9 cellular contexts compared by ENCODE assay signal in genomic region chr3:11273945-11274344, GRCh38. TPM values are rescaled to one million over a fixed set of nuclear protein-coding genes. Genes with fewer than 3 reads are reported as not detected.
DNase-seq lines count a peak whose midpoint lies in the region; ATAC-seq lines count a peak whose summit lies in the region.
"Had no signal": no experiment of that assay in that cellular context is flagged by ENCODE, and none has a peak within 500 bp of the region (broad histone marks: within the 10 kb centered on the region; RNA-seq: fewer than 3 reads in every experiment).

No MANE protein-coding gene starts in this region.

- intact Hi-C loops in naive thymus-derived CD4-positive, alpha-beta T cell (cut with micrococcal nuclease), result loop anchor here (2.0 to 10.0 kb wide), 6 partner anchors 23 to 1281 kb away; partner anchors contain the start of genes FANCD2 (in 1 of the 2), MKRN2 (in 1 of the 2) and TAMM41 (in 1 of the 2)

- H4K20me1 ChIP-seq in BLaER1, result peaks cover 5% of the 10 kb centered on the region; the same call in 1 of the 2 replicates

- H3K36me3 ChIP-seq in BLaER1 (peaks cover 39% of the 10 kb centered on the region), MG63 (peaks cover 20% of the 10 kb centered on the region)
- peaks cover 0 to 9% (median 0%) of the 10 kb centered on the region in 3 experiments for H3K36me3 ChIP-seq in naive thymus-derived CD4-positive, alpha-beta T cell (ENCODE audit: control insufficient read depth in 2 of 3, insufficient read depth in 3 of 3, low read length in 3 of 3)

- peak; percentile 87 to 88 for DNase-seq in Kasumi-1 (lab: John Stamatoyannopoulos, UW)
- DNase-seq in activated naive CD8-positive, alpha-beta T cell treated with anti-CD3 and anti-CD28 coated beads, Interleukin-2, amount 50 U/mL, for 24 hours, result no peak
- DNase-seq in naive thymus-derived CD4-positive, alpha-beta T cell, result no peak
- DNase-seq in MG63, result no peak
- no peak for DNase-seq in NCI-H345 treated with DMSO at 0.1 percent for 48 hours (lab: John Stamatoyannopoulos, UW; ENCODE audit: unreplicated experiment)
- DNase-seq in HCEC 1CT, result no peak
- DNase-seq: NCI-H345 had no signal

- POLR2A ChIA-PET in naive thymus-derived CD4-positive, alpha-beta T cell (lab: Charles Lee), result interaction anchor here (0.6 to 1.0 kb wide), 2 partner anchors 10 to 40 kb away, joined by 3 read pairs; no protein-coding TSS in a partner anchor

- CTCF ChIA-PET in naive thymus-derived CD4-positive, alpha-beta T cell (lab: Charles Lee), result interaction anchor here (0.6 kb wide), 1 partner anchor 288 kb away, joined by 3 read pairs; no protein-coding TSS in a partner anchor

- no peak for ATAC-seq in activated naive CD8-positive, alpha-beta T cell treated with anti-CD3 and anti-CD28 coated beads, Interleukin-2, amount 50 U/mL, for 24 hours
- ATAC-seq in naive thymus-derived CD4-positive, alpha-beta T cell, result peak; percentile 6
- ATAC-seq in HG02981 (IDR thresholded peaks at IDR 0.05; ENCODE audit: unreplicated experiment), result no peak

- H3K27ac Mint-ChIP-seq in activated naive CD8-positive, alpha-beta T cell treated with anti-CD3 and anti-CD28 coated beads, Interleukin-2, amount 50 U/mL, for 24 hours, result no peak overlapping the region
- H3K27ac Mint-ChIP-seq in naive thymus-derived CD4-positive, alpha-beta T cell, result peak overlapping the region in 8 of 9 donors; percentile 42 to 98 (median 95)

- H3K27me3 Mint-ChIP-seq in activated naive CD8-positive, alpha-beta T cell treated with anti-CD3 and anti-CD28 coated beads, Interleukin-2, amount 50 U/mL, for 24 hours, result peaks cover 2% of the 10 kb centered on the region
- H3K27me3 Mint-ChIP-seq in naive thymus-derived CD4-positive, alpha-beta T cell, result peaks cover 0 to 2% (median 0%) of the 10 kb centered on the region in 5 donors

- peaks cover 34% of the 10 kb centered on the region for H3K4me1 ChIP-seq in BLaER1
- H3K4me1 ChIP-seq in naive thymus-derived CD4-positive, alpha-beta T cell (ENCODE audit: control insufficient read depth in 2 of 2, insufficient read depth in 2 of 2, low read length in 2 of 2), result peaks cover 13 to 17% of the 10 kb centered on the region in 2 donors

- peaks cover 37% of the 10 kb centered on the region for H3K36me3 Mint-ChIP-seq in activated naive CD8-positive, alpha-beta T cell treated with anti-CD3 and anti-CD28 coated beads, Interleukin-2, amount 50 U/mL, for 24 hours (ENCODE audit: low read depth)
- peaks cover 10 to 35% (median 32%) of the 10 kb centered on the region in 5 donors for H3K36me3 Mint-ChIP-seq in naive thymus-derived CD4-positive, alpha-beta T cell

- H3K9me3 Mint-ChIP-seq in activated naive CD8-positive, alpha-beta T cell treated with anti-CD3 and anti-CD28 coated beads, Interleukin-2, amount 50 U/mL, for 24 hours, result peaks cover 12% of the 10 kb centered on the region
- peaks cover 0 to 8% (median 3%) of the 10 kb centered on the region in 11 donors for H3K9me3 Mint-ChIP-seq in naive thymus-derived CD4-positive, alpha-beta T cell

- peaks cover 18% of the 10 kb centered on the region for H3K9me3 ChIP-seq in BLaER1
- H3K9me3 ChIP-seq in naive thymus-derived CD4-positive, alpha-beta T cell (ENCODE audit: control insufficient read depth in 2 of 3, low read length in 3 of 3), result no peaks in the 10 kb centered on the region
- no peaks in the 10 kb centered on the region for H3K9me3 ChIP-seq in MG63

- no peaks in the 10 kb centered on the region for H3K27me3 ChIP-seq in BLaER1
- no peaks in the 10 kb centered on the region for H3K27me3 ChIP-seq in naive thymus-derived CD4-positive, alpha-beta T cell (ENCODE audit: control insufficient read depth in 2 of 2, insufficient read depth in 2 of 2, low read length in 2 of 2)
- no peaks in the 10 kb centered on the region for H3K27me3 ChIP-seq in MG63

- peaks cover 61% of the 10 kb centered on the region for H3K4me1 Mint-ChIP-seq in activated naive CD8-positive, alpha-beta T cell treated with anti-CD3 and anti-CD28 coated beads, Interleukin-2, amount 50 U/mL, for 24 hours
- peaks cover 35 to 64% (median 51%) of the 10 kb centered on the region in 7 donors for H3K4me1 Mint-ChIP-seq in naive thymus-derived CD4-positive, alpha-beta T cell

- H3K27ac ChIP-seq in BLaER1, result no peak overlapping the region
- no peak overlapping the region for H3K27ac ChIP-seq in naive thymus-derived CD4-positive, alpha-beta T cell (ENCODE audit: low read depth, low read length)

- H3K4me2 ChIP-seq in BLaER1, result peak overlapping the region; percentile 81

- H3K4me3 ChIP-seq in BLaER1, result no peak overlapping the region
- H3K4me3 ChIP-seq in naive thymus-derived CD4-positive, alpha-beta T cell (ENCODE audit: low read length), result no peak overlapping the region
- H3K4me3 ChIP-seq in MG63, result no peak overlapping the region

- no peak overlapping the region for H3K9ac ChIP-seq in BLaER1

- peak overlapping the region; percentile 86 for H3K4me3 Mint-ChIP-seq in activated naive CD8-positive, alpha-beta T cell treated with anti-CD3 and anti-CD28 coated beads, Interleukin-2, amount 50 U/mL, for 24 hours
- peak overlapping the region; percentile 47 to 98 (median 95) for H3K4me3 Mint-ChIP-seq in naive thymus-derived CD4-positive, alpha-beta T cell

RNA-seq across cellular contexts. Expression of gene ATG7, which starts 1.7 kb away (rescaled TPM):
- 10 to 100 TPM; 27.0 to 80.3 (median 39.8) TPM for total RNA-seq in naive thymus-derived CD4-positive, alpha-beta T cell
- 10 to 100 TPM; 12.0 to 15.8 TPM for polyA plus RNA-seq in naive thymus-derived CD4-positive, alpha-beta T cell
- total RNA-seq in MG63 (2014; rRNA removed; shearing (Covaris generic); ENCODE audit: low replicate concordance), result 34.5 and 54.7 TPM in 2 replicates

Comparison
In these comparisons a context has a peak if more than half of its experiments do, and no peak if none do; other contexts are left out.
1. DNase-seq: peak in Kasumi-1 (2 of 2); none in activated naive CD8-positive, alpha-beta T cell treated with anti-CD3 and anti-CD28 coated beads, Interleukin-2, amount 50 U/mL, for 24 hours (single experiment), naive thymus-derived CD4-positive, alpha-beta T cell (0 of 9), MG63 (single experiment), NCI-H345 treated with DMSO at 0.1 percent for 48 hours (single experiment) and HCEC 1CT (single experiment).